ENCODE assay signal across 8 cellular contexts in the genomic region with DNA sequence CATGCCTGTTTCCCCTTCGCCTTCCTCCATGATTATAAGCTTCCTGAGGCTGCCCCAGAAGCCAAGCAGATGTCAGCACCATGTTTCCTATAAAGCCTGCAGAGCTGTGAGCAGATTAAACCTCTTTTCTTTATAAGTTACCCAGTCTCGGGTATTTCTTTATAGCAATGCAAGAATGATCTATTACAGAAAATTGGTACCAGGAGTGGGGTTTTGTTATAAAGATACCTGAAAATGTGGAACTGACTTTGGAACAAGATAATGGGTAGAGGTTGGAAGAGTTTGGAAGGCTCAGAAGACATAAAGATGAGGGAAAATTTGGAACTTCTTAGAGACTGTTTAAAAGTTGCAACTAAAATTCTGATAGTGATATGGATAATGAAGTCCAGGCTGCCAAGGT.
"Had no signal": no experiment of that assay in that cellular context is flagged by ENCODE, and none has a peak within 500 bp of the region (broad histone marks: within the 10 kb centered on the region; RNA-seq: fewer than 3 reads in every experiment).

No MANE protein-coding gene starts in this region.

- H3K27me3 Mint-ChIP-seq: IgD-negative memory B cell had no signal

- ATAC-seq: HepG2 had no signal

- FAIRE-seq: HepG2, HTR-8/SVneo had no signal

- H3K27ac ChIP-seq: HL-60, KMS-11 had no signal

- DNase-seq: IMR-90, KBM-7, KG1 had no signal

- H3K9ac ChIP-seq: KMS-11 had no signal

- H3K4me2 ChIP-seq: KMS-11 had no signal
